ENCODE assay signal across 21 cellular contexts in the genomic region with DNA sequence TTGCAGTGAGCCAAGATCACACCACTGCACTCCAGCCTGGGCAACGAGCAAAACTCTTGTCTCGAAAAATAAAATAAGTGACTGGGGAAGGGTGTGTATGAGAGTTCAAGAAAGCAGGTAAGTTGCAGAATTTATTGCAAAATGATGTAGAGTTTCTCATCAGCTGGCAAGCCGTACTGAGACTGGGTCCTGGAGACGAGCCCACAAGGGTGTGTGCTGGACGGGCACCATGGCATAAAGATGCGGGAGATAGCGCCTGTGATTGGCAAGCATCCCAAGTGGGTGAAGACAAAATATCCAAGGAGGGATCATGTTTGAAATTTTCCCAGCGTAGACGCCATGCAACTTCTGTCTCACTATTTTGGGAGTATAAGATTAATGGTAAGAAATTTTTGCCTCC. TPM values are rescaled to one million over a fixed set of nuclear protein-coding genes. Genes with fewer than 3 reads are reported as not detected.
DNase-seq lines count a peak whose midpoint lies in the region; ATAC-seq and TF ChIP-seq lines count a peak whose summit lies in the region.
"Had no signal": no experiment of that assay in that cellular context is flagged by ENCODE, and none has a peak within 500 bp of the region (broad histone marks: within the 10 kb centered on the region; RNA-seq: fewer than 3 reads in every experiment).

No MANE protein-coding gene starts in this region.

- H3K9me2 ChIP-seq in GM23248 (ENCODE audit: insufficient read depth), result no peaks in the 10 kb centered on the region

- H3K36me3 ChIP-seq in suprapubic skin (peaks cover 4% of the 10 kb centered on the region), GM23248 (ENCODE audit: low read depth) (peaks cover 10% of the 10 kb centered on the region; the same call in 1 of the 2 replicates)

- no peaks in the 10 kb centered on the region for H3K4me1 Mint-ChIP-seq in T-helper 17 cell
- peaks cover 41% of the 10 kb centered on the region for H3K4me1 Mint-ChIP-seq in mesothelial cell of epicardium
- H3K4me1 Mint-ChIP-seq: CD14-positive monocyte had no signal

- H3K4me1 ChIP-seq in suprapubic skin (peaks cover 16% of the 10 kb centered on the region), GM23248 (ENCODE audit: insufficient read depth) (peaks cover 38% of the 10 kb centered on the region)

- H3K36me3 Mint-ChIP-seq in T-helper 17 cell (ENCODE audit: low read depth), result peaks cover 3% of the 10 kb centered on the region
- peaks cover 37% of the 10 kb centered on the region for H3K36me3 Mint-ChIP-seq in mesothelial cell of epicardium

- peak overlapping the region; percentile 30 for H3K27ac ChIP-seq in suprapubic skin
- no peak overlapping the region for H3K27ac ChIP-seq in GM23248
- H3K27ac ChIP-seq: SJSA1 had no signal

- DNase-seq in LNCaP clone FGC (ENCODE audit: low read depth) (peak; percentile 43), T-helper 17 cell (no peak), mesothelial cell of epicardium (ENCODE audit: low spot score in 2 of 2, unreplicated experiment in 2 of 2) (no peak), suprapubic skin (ENCODE audit: low spot score in 2 of 2) (no peak), GM23248 (no peak)
- DNase-seq: Calu3; CD8-positive, alpha-beta memory T cell; DMS153; DND-41; NCI-H1092; NCI-H1417 treated with DMSO at 0.1 percent for 48 hours; NCI-H1694 treated with DMSO at 0.1 percent for 48 hours; NCI-H2081; NCI-H2227 treated with DMSO at 0.1 percent for 48 hours; NCI-H526 treated with DMSO at 0.1 percent for 48 hours; Right ventricle myocardium superior had no signal

- H4K20me1 ChIP-seq in GM23248 (ENCODE audit: insufficient read depth), result no peaks in the 10 kb centered on the region

- H3K4me3 ChIP-seq in LNCaP clone FGC (ENCODE audit: low read depth, low read length), result peak overlapping the region; percentile 20
- H3K4me3 ChIP-seq in suprapubic skin, result no peak overlapping the region
- no peak overlapping the region for H3K4me3 ChIP-seq in GM23248
- H3K4me3 ChIP-seq: SJSA1 had no signal

- no peak overlapping the region for H3K4me3 Mint-ChIP-seq in T-helper 17 cell
- H3K4me3 Mint-ChIP-seq in mesothelial cell of epicardium, result no peak overlapping the region
- H3K4me3 Mint-ChIP-seq: B cell; CD14-positive monocyte; CD8-positive, alpha-beta memory T cell had no signal

- peaks cover 21% of the 10 kb centered on the region; the same call in 1 of the 2 replicates for H3F3A ChIP-seq in GM23248 (ENCODE audit: insufficient read depth)

- H3K9me3 Mint-ChIP-seq in mesothelial cell of epicardium, result no peaks in the 10 kb centered on the region
- H3K9me3 Mint-ChIP-seq: CD14-positive monocyte; CD8-positive, alpha-beta memory T cell had no signal

- WGBS in suprapubic skin, result 64% methylated on average over 9 of the region's 9 CpGs
- WGBS in GM23248 (ENCODE audit: low coverage in 1 of 2, low lambda C conversion rate in 2 of 2, missing lambda C conversion rate in 2 of 2), 2 experiments, result 85 to 90% methylated on average over 9 of the region's 9 CpGs

- H3K27me3 Mint-ChIP-seq in T-helper 17 cell, result no peaks in the 10 kb centered on the region
- no peaks in the 10 kb centered on the region for H3K27me3 Mint-ChIP-seq in mesothelial cell of epicardium (ENCODE audit: low read depth)
- H3K27me3 Mint-ChIP-seq: B cell; CD8-positive, alpha-beta memory T cell had no signal

- no peaks in the 10 kb centered on the region for H3K9me3 ChIP-seq in T-helper 17 cell (ENCODE audit: control insufficient read depth, low read length, poor library complexity, severe bottlenecking)
- H3K9me3 ChIP-seq in suprapubic skin, result no peaks in the 10 kb centered on the region
- H3K9me3 ChIP-seq in GM23248 (ENCODE audit: low read depth), result no peaks in the 10 kb centered on the region
- H3K9me3 ChIP-seq: SJSA1 had no signal

- no peak overlapping the region for H3K4me2 ChIP-seq in GM23248 (ENCODE audit: unreplicated experiment)

- H2AFZ ChIP-seq in GM23248, result no peak overlapping the region

- no peak for TF ChIP-seq EP300 in suprapubic skin (IDR thresholded peaks at IDR 0.05)

- ATAC-seq in T-helper 17 cell (no peak), GM21447 (IDR thresholded peaks at IDR 0.05; ENCODE audit: unreplicated experiment) (no peak), HG03097 (IDR thresholded peaks at IDR 0.05; ENCODE audit: low FRiP score, unreplicated experiment) (no peak)

- TF ChIP-seq CTCF in LNCaP clone FGC (IDR thresholded peaks at IDR 0.05; ENCODE audit: control insufficient read depth, extremely low read depth, insufficient read depth), result no peak
- no peak for TF ChIP-seq CTCF in mesothelial cell of epicardium (IDR thresholded peaks at IDR 0.05; ENCODE audit: unreplicated experiment)
- TF ChIP-seq CTCF in suprapubic skin (IDR thresholded peaks at IDR 0.05), result no peak

- peak overlapping the region; percentile 43 for H3K27ac Mint-ChIP-seq in T-helper 17 cell
- H3K27ac Mint-ChIP-seq in mesothelial cell of epicardium, result peak overlapping the region; percentile 5
- H3K27ac Mint-ChIP-seq: B cell had no signal

- H3K9ac ChIP-seq in GM23248, result no peak overlapping the region

- no peaks in the 10 kb centered on the region for H3K27me3 ChIP-seq in suprapubic skin
- no peaks in the 10 kb centered on the region for H3K27me3 ChIP-seq in GM23248 (replicated peaks; ENCODE audit: insufficient read depth)
- H3K27me3 ChIP-seq: SJSA1 had no signal

- no peak for TF ChIP-seq POLR2A in suprapubic skin (IDR thresholded peaks at IDR 0.05)

- in situ Hi-C loops in GM23248 (cut with MboI), result loop anchor here (5.0 kb wide), 1 partner anchor 48 kb away; no protein-coding TSS in a partner anchor

- H3K79me2 ChIP-seq in GM23248 (ENCODE audit: insufficient read depth), result no peaks in the 10 kb centered on the region

RNA-seq across cellular contexts. Expression of a gene that starts 59.4 kb away (rescaled TPM):
- not detected for total RNA-seq in T-helper 17 cell
- total RNA-seq in mesothelial cell of epicardium, result 64.2 to 66.4 TPM (median 65.7 TPM) in 3 replicates
- total RNA-seq in suprapubic skin, result 10 to 100 TPM; 39.3 to 84.9 (median 61.7) TPM
- 1.5 and 3.0 TPM in 2 replicates for total RNA-seq in GM23248 (2014; rRNA removed; shearing (Covaris generic))
- 1.7 and 2.1 TPM in 2 replicates for polyA plus RNA-seq in GM23248 (2016; fragmentation: Nextera tagmentation; extraction: Ambion mirVana)
- total RNA-seq: CD8-positive, alpha-beta memory T cell had no signal
- polyA plus RNA-seq: CD14-positive monocyte; CD8-positive, alpha-beta memory T cell had no signal
